10 cellular contexts compared by ENCODE assay signal in genomic region chr16:1494711-1495110, GRCh38. TPM values are rescaled to one million over a fixed set of nuclear protein-coding genes. Genes with fewer than 3 reads are reported as not detected.
DNase-seq lines count a peak whose midpoint lies in the region; ATAC-seq and TF ChIP-seq lines count a peak whose summit lies in the region.
"Had no signal": no experiment of that assay in that cellular context is flagged by ENCODE, and none has a peak within 500 bp of the region (broad histone marks: within the 10 kb centered on the region; RNA-seq: fewer than 3 reads in every experiment).

No MANE protein-coding gene starts in this region.

- peaks cover 10% of the 10 kb centered on the region for H3K4me1 Mint-ChIP-seq in CD4-positive, alpha-beta T cell (ENCODE audit: low read depth)
- peaks cover 7 to 8% of the 10 kb centered on the region in 2 donors for H3K4me1 Mint-ChIP-seq in natural killer cell treated with Interleukin-12 subunit alpha and Interleukin-12 subunit beta and Interleukin-15 and Interleukin-18, amount 100 ng/mL, for 72 hours (ENCODE audit: low read depth in 2 of 2)

- CTCF ChIA-PET in CD4-positive, alpha-beta T cell (lab: Charles Lee): no interaction called here

- peak overlapping the region; percentile 84 for H3K4me3 Mint-ChIP-seq in CD4-positive, alpha-beta T cell
- H3K4me3 Mint-ChIP-seq in natural killer cell treated with Interleukin-12 subunit alpha and Interleukin-12 subunit beta and Interleukin-15 and Interleukin-18, amount 100 ng/mL, for 72 hours: peak overlapping the region; percentile 88

- no peaks in the 10 kb centered on the region for H3K9me3 ChIP-seq in CD4-positive, alpha-beta T cell (ENCODE audit: control insufficient read depth, low read length)
- no peaks in the 10 kb centered on the region for H3K9me3 ChIP-seq in WERI-Rb-1 (ENCODE audit: severe bottlenecking)

- H3K4me3 ChIP-seq in KMS-11 (IDR thresholded peaks at IDR 0.05; ENCODE audit: insufficient read depth, low read depth, low read length): no peak overlapping the region
- H3K4me3 ChIP-seq in cardiac fibroblast (replicated peaks in 1 of 2; ENCODE audit: low read depth in 2 of 2, low read length in 2 of 2): peak overlapping the region in 1 of 2 donors; percentile 78
- no peak overlapping the region for H3K4me3 ChIP-seq in WERI-Rb-1 (ENCODE audit: low read depth, low read length)

- no peak overlapping the region for H3K9ac ChIP-seq in KMS-11

- POLR2A ChIA-PET in CD4-positive, alpha-beta T cell (lab: Charles Lee): no interaction called here

- H3K36me3 Mint-ChIP-seq in CD4-positive, alpha-beta T cell (ENCODE audit: low read depth): peaks cover 18% of the 10 kb centered on the region
- H3K36me3 Mint-ChIP-seq in natural killer cell treated with Interleukin-12 subunit alpha and Interleukin-12 subunit beta and Interleukin-15 and Interleukin-18, amount 100 ng/mL, for 72 hours: no peaks in the 10 kb centered on the region

- H3K27ac Mint-ChIP-seq in CD4-positive, alpha-beta T cell: peak overlapping the region; percentile 97
- no peak overlapping the region for H3K27ac Mint-ChIP-seq in natural killer cell treated with Interleukin-12 subunit alpha and Interleukin-12 subunit beta and Interleukin-15 and Interleukin-18, amount 100 ng/mL, for 72 hours

- H3K36me3 ChIP-seq in KMS-11 (ENCODE audit: insufficient read depth): no peaks in the 10 kb centered on the region; the same call in 1 of the 2 replicates
- peaks cover 52% of the 10 kb centered on the region for H3K36me3 ChIP-seq in WERI-Rb-1

- peak overlapping the region; percentile 71; the same call in 1 of the 2 replicates for H3K4me2 ChIP-seq in KMS-11

- no peak overlapping the region for H3K27ac ChIP-seq in CD4-positive, alpha-beta T cell (ENCODE audit: low read depth, low read length)
- no peak overlapping the region for H3K27ac ChIP-seq in KMS-11
- H3K27ac ChIP-seq in WERI-Rb-1: no peak overlapping the region

- DNase-seq in CD4-positive, alpha-beta T cell: no peak
- DNase-seq in cardiac fibroblast (ENCODE audit: low read depth in 2 of 2): peak; percentile 11 to 12
- no peak for DNase-seq in natural killer cell treated with Interleukin-12 subunit alpha and Interleukin-12 subunit beta and Interleukin-15 and Interleukin-18, amount 100 ng/mL, for 72 hours (ENCODE audit: low spot score)
- no peak for DNase-seq in NCI-H2227 treated with DMSO at 0.1 percent for 48 hours (lab: John Stamatoyannopoulos, UW)
- no peak for DNase-seq in WERI-Rb-1
- DNase-seq: cortex of kidney, NCI-H2029 had no signal

- intact Hi-C loops in CD4-positive, alpha-beta T cell (cut with DNase I, micrococcal nuclease): loop anchor here (5.0 kb wide), 4 partner anchors 33 to 187 kb away; partner anchors contain the start of genes UBE2I (in 1 of the 2) and UQCC4 (in 1 of the 2)

- H3K27me3 Mint-ChIP-seq in CD4-positive, alpha-beta T cell: no peaks in the 10 kb centered on the region
- H3K27me3 Mint-ChIP-seq in natural killer cell treated with Interleukin-12 subunit alpha and Interleukin-12 subunit beta and Interleukin-15 and Interleukin-18, amount 100 ng/mL, for 72 hours: no peaks in the 10 kb centered on the region

- ATAC-seq in CD4-positive, alpha-beta T cell (ENCODE audit: poor library complexity): no peak
- no peak for ATAC-seq in natural killer cell treated with Interleukin-12 subunit alpha and Interleukin-12 subunit beta and Interleukin-15 and Interleukin-18, amount 100 ng/mL, for 72 hours
- no peak for ATAC-seq in GM21423 (IDR thresholded peaks at IDR 0.05; ENCODE audit: unreplicated experiment)
- no peak for ATAC-seq in GM18519 (IDR thresholded peaks at IDR 0.05; ENCODE audit: low FRiP score, unreplicated experiment)

- no peaks in the 10 kb centered on the region for H3K9me3 Mint-ChIP-seq in CD4-positive, alpha-beta T cell
- no peaks in the 10 kb centered on the region for H3K9me3 Mint-ChIP-seq in natural killer cell treated with Interleukin-12 subunit alpha and Interleukin-12 subunit beta and Interleukin-15 and Interleukin-18, amount 100 ng/mL, for 72 hours

- no peak overlapping the region for H2AFZ ChIP-seq in KMS-11 (ENCODE audit: low read depth)

- H3K4me1 ChIP-seq in KMS-11 (ENCODE audit: low read depth, poor library complexity, severe bottlenecking): peaks cover 15% of the 10 kb centered on the region

- TF ChIP-seq CTCF in CD4-positive, alpha-beta T cell (IDR thresholded peaks at IDR 0.05): no peak
- TF ChIP-seq CTCF in KMS-11 (conservative IDR thresholded peaks at IDR 0.05; ENCODE audit: low read depth, low read length) (no peak), cardiac fibroblast (IDR thresholded peaks at IDR 0.05; ENCODE audit: low read depth, low read length) (no peak), WERI-Rb-1 (IDR thresholded peaks at IDR 0.05; ENCODE audit: low read depth, low read length) (no peak)

- no peaks in the 10 kb centered on the region for H3K27me3 ChIP-seq in CD4-positive, alpha-beta T cell (ENCODE audit: control insufficient read depth, insufficient read depth, low read length)
- H3K27me3 ChIP-seq in KMS-11 (ENCODE audit: insufficient read depth, low read depth) (no peaks in the 10 kb centered on the region), WERI-Rb-1 (ENCODE audit: insufficient read depth, low read depth, severe bottlenecking) (no peaks in the 10 kb centered on the region)

- H4K20me1 ChIP-seq in KMS-11 (ENCODE audit: insufficient read depth): no peaks in the 10 kb centered on the region

- peaks cover 20% of the 10 kb centered on the region for H3K79me2 ChIP-seq in KMS-11 (ENCODE audit: insufficient read depth, low read depth)

RNA-seq across cellular contexts. Expression of gene TELO2, which starts 1.6 kb away (rescaled TPM):
- 10 to 100 TPM; 29.7 to 30.8 TPM for total RNA-seq in CD4-positive, alpha-beta T cell
- 100 to 1,000 TPM in 1 of 2 donors, 10 to 100 TPM in 1; 55.5 to 156 TPM for total RNA-seq in natural killer cell treated with Interleukin-12 subunit alpha and Interleukin-12 subunit beta and Interleukin-15 and Interleukin-18, amount 100 ng/mL, for 72 hours

RNA-seq across cellular contexts. Expression of gene PTX4, which starts 6.0 kb away (rescaled TPM):
- not detected for total RNA-seq in CD4-positive, alpha-beta T cell
- under 1 TPM in 1 of 2 donors, not detected in 1; 0.39 TPM for total RNA-seq in natural killer cell treated with Interleukin-12 subunit alpha and Interleukin-12 subunit beta and Interleukin-15 and Interleukin-18, amount 100 ng/mL, for 72 hours

RNA-seq across cellular contexts. Expression of gene CLCN7, which starts 19.9 kb away (rescaled TPM):
- 10 to 100 TPM; 70.5 to 76.2 TPM for total RNA-seq in CD4-positive, alpha-beta T cell
- total RNA-seq in natural killer cell treated with Interleukin-12 subunit alpha and Interleukin-12 subunit beta and Interleukin-15 and Interleukin-18, amount 100 ng/mL, for 72 hours: 10 to 100 TPM; 52.2 to 73.5 TPM

RNA-seq across cellular contexts. Expression of gene TMEM204, which starts 38.8 kb away (rescaled TPM):
- total RNA-seq in CD4-positive, alpha-beta T cell: 10 to 100 TPM; 20.5 to 22.1 TPM
- 10 to 100 TPM in 1 of 2 donors, 1 to 10 TPM in 1; 2.8 to 10.7 TPM for total RNA-seq in natural killer cell treated with Interleukin-12 subunit alpha and Interleukin-12 subunit beta and Interleukin-15 and Interleukin-18, amount 100 ng/mL, for 72 hours

RNA-seq across cellular contexts. Expression of gene CCDC154, which starts 50.4 kb away (rescaled TPM):
- total RNA-seq in CD4-positive, alpha-beta T cell: 1 to 10 TPM; 2.9 to 3.0 TPM
- 1 to 10 TPM in 1 of 2 donors, under 1 TPM in 1; 0.38 to 3.6 TPM for total RNA-seq in natural killer cell treated with Interleukin-12 subunit alpha and Interleukin-12 subunit beta and Interleukin-15 and Interleukin-18, amount 100 ng/mL, for 72 hours

Comparison
In these comparisons a context has a peak if more than half of its experiments do, and no peak if none do; other contexts are left out.
1. DNase-seq: peak in cardiac fibroblast (2 of 2); none in CD4-positive, alpha-beta T cell (0 of 10), natural killer cell treated with Interleukin-12 subunit alpha and Interleukin-12 subunit beta and Interleukin-15 and Interleukin-18, amount 100 ng/mL, for 72 hours (single experiment), NCI-H2227 treated with DMSO at 0.1 percent for 48 hours (single experiment) and WERI-Rb-1 (single experiment).